1 cellular context compared by ENCODE assay signal in the genomic region with DNA sequence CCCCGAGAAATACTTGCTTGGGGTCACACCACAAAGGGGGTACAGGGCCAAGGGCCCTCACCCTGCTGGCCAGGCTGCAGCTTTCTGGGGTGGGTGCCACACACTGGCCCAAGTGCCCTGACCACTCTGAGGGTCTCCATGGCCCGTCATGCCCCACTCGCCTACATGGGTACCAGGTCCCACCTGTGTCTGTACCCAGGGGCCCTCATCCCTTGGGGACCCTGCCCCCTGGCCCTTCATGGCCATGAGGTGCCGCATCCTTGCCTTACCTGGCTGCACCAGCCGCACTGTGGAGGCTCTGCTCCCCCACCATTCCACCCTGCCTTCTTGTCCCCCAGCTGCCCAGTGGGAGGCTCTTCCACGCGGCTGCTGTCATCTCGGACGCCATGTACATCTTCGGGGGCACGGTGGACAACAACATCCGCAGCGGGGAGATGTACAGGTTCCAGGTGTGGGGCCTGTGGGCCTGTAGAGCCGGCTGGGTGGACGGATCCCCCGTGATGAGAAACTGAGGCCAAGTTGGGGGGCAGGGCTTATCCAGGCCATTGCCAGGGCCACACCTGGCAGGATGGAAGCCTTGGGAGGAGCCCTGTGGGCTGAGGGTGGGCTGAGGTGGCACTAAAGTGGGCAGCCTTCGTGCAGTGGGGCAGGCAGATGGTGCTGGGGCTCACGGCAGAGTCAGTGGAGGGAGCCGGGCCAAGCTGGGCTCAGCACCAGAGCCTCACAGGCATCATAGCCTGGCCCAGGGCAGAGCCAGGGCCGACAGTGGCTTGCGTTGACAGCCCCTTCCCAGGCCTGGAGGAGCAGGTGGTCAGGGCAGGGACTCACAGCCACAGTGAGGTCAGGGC.
TF ChIP-seq lines count a peak whose summit lies in the region.

No MANE protein-coding gene starts in this region.

TF ChIP-seq in HepG2, 621 proteins besides CTCF, POLR2A, EP300 and RAD21:
- TF ChIP-seq SOX5 (CRISPR knock-in tag; IDR thresholded peaks at IDR 0.05; ENCODE audit: borderline replicate concordance) = no peak
- TF ChIP-seq, protein P1, sequence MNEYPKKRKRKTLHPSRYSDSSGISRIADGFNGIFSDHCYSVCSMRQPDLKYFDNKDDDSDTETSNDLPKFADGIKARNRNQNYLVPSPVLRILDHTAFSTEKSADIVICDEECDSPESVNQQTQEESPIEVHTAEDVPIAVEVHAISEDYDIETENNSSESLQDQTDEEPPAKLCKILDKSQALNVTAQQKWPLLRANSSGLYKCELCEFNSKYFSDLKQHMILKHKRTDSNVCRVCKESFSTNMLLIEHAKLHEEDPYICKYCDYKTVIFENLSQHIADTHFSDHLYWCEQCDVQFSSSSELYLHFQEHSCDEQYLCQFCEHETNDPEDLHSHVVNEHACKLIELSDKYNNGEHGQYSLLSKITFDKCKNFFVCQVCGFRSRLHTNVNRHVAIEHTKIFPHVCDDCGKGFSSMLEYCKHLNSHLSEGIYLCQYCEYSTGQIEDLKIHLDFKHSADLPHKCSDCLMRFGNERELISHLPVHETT (CRISPR knock-in tag; conservative IDR thresholded peaks at IDR 0.05) = no peak
- no peak for TF ChIP-seq ATAD3A (CRISPR knock-in tag; IDR thresholded peaks at IDR 0.05)
- TF ChIP-seq, protein P2, sequence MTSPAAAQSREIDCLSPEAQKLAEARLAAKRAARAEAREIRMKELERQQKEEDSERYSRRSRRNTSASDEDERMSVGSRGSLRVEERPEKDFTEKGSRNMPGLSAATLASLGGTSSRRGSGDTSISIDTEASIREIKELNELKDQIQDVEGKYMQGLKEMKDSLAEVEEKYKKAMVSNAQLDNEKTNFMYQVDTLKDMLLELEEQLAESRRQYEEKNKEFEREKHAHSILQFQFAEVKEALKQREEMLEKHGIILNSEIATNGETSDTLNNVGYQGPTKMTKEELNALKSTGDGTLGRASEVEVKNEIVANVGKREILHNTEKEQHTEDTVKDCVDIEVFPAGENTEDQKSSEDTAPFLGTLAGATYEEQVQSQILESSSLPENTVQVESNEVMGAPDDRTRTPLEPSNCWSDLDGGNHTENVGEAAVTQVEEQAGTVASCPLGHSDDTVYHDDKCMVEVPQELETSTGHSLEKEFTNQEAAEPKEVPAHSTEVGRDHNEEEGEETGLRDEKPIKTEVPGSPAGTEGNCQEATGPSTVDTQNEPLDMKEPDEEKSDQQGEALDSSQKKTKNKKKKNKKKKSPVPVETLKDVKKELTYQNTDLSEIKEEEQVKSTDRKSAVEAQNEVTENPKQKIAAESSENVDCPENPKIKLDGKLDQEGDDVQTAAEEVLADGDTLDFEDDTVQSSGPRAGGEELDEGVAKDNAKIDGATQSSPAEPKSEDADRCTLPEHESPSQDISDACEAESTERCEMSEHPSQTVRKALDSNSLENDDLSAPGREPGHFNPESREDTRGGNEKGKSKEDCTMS (CRISPR knock-in tag; conservative IDR thresholded peaks at IDR 0.05) = no peak
- peak; percentile 37 for TF ChIP-seq AGO2 (optimal IDR thresholded peaks at IDR 0.05; ENCODE audit: low read depth, low read length)
- no peak for TF ChIP-seq ZNF354B (CRISPR knock-in tag; IDR thresholded peaks at IDR 0.05)
- TF ChIP-seq ZNF383 (CRISPR knock-in tag; IDR thresholded peaks at IDR 0.05; ENCODE audit: borderline replicate concordance) = no peak
- no peak for TF ChIP-seq ZMYM4 (CRISPR knock-in tag; IDR thresholded peaks at IDR 0.05)
- no peak for TF ChIP-seq FOXO1 (CRISPR knock-in tag; IDR thresholded peaks at IDR 0.05)
- TF ChIP-seq RBFOX2 (IDR thresholded peaks at IDR 0.05; ENCODE audit: low read depth, low read length) = peak; percentile 56; the same call in 1 of the 2 replicates
- TF ChIP-seq, protein P3, sequence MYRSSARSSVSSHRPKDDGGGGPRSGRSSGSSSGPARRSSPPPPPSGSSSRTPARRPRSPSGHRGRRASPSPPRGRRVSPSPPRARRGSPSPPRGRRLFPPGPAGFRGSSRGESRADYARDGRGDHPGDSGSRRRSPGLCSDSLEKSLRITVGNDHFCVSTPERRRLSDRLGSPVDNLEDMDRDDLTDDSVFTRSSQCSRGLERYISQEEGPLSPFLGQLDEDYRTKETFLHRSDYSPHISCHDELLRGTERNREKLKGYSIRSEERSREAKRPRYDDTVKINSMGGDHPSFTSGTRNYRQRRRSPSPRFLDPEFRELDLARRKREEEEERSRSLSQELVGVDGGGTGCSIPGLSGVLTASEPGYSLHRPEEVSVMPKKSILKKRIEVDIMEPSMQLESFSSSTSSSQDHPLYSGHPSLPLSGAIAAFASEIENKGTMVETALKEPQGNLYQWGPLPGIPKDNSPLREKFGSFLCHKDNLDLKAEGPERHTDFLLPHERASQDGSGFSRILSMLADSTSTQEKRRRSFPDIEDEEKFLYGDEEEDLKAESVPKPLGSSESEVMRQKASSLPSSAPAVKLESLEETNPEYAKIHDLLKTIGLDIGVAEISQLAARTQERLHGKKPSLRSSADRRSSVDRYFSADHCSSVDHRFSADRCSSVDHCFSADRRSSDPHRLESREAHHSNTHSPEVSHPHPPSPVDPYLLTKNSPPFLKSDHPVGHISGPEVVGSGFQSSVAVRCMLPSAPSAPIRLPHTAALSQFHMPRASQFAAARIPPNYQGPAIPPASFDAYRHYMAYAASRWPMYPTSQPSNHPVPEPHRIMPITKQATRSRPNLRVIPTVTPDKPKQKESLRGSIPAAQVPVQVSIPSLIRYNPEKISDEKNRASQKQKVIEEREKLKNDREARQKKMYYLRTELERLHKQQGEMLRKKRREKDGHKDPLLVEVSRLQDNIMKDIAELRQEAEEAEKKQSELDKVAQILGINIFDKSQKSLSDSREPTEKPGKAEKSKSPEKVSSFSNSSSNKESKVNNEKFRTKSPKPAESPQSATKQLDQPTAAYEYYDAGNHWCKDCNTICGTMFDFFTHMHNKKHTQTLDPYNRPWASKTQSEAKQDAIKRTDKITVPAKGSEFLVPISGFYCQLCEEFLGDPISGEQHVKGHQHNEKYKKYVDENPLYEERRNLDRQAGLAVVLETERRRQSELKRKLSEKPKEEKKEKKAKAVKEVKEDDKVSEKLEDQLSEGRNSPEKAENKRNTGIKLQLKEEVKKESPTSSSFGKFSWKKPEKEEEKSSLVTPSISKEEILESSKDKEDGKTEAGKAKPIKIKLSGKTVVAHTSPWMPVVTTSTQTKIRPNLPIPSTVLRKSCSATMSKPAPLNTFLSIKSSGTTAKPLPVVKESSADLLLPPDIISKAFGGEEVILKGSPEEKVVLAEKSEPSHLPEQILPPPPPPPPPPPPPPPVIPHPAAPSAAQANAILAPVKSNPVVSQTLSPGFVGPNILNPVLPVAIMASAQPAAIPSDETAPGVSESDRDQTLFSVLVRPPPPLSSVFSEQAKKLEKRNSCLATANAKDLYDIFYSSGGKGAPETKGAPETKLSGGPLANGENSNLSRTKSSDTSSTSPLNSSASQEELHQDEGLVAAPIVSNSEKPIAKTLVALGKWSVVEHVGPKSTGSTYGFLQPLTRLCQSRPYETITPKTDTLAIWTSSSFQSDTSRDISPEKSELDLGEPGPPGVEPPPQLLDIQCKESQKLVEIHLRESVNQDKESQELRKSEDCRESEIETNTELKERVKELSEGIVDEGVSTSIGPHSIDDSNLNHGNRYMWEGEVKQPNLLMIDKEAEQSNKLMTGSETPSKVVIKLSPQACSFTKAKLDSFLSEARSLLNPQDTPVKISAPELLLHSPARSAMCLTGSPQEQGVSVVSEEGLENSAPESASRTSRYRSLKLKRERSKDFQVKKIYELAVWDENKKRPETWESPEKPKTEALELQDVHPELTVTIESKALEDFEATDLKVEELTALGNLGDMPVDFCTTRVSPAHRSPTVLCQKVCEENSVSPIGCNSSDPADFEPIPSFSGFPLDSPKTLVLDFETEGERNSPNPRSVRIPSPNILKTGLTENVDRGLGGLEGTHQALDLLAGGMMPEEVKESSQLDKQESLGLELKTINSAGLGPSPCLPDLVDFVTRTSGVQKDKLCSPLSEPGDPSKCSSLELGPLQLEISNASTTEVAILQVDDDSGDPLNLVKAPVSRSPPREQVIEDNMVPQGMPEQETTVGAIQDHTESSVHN (CRISPR knock-in tag; IDR thresholded peaks at IDR 0.05) = no peak
- TF ChIP-seq MXD4 (CRISPR knock-in tag; IDR thresholded peaks at IDR 0.05) = no peak
